In the genomic region with DNA sequence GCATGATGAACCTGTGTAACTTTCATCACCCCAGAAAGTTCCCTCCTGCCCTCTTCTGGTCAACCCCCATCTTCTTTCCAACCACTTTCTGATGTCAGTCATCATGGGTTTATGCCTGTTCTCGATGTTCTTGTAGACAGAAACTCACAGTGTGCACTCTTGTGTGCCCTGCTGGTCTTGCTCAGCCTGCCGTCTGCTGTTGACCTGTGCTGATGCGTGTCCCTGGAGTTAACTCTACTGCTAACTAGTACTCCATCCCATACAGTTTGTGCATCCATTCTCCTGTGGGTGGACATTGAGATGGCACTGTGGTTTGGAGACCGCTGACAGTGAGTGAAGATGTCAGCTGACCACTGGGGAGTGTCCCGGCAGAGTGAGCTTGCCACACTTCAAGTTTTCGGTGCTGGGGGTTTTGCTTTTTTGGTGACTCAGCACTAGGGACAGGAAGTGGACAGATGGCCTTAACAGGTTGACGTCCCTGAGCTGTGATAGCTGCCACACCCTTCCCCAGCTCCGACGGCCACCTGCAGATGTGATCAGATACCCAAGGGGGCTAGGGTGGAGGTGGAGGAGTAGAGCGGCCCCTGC, we compare ENCODE assay signal across 10 cellular contexts. TPM values are rescaled to one million over a fixed set of nuclear protein-coding genes. Genes with fewer than 3 reads are reported as not detected.
DNase-seq lines count a peak whose midpoint lies in the region; ATAC-seq and TF ChIP-seq lines count a peak whose summit lies in the region.
"Had no signal": no experiment of that assay in that cellular context is flagged by ENCODE, and none has a peak within 500 bp of the region (broad histone marks: within the 10 kb centered on the region; RNA-seq: fewer than 3 reads in every experiment).

No MANE protein-coding gene starts in this region.

- peak; percentile 26 for ATAC-seq in activated naive CD8-positive, alpha-beta T cell treated with anti-CD3 and anti-CD28 coated beads, Interleukin-2, amount 50 U/mL, for 24 hours
- ATAC-seq in HG02642 (IDR thresholded peaks at IDR 0.05; ENCODE audit: poor library complexity, unreplicated experiment) (peak; percentile 56), HG03571 (IDR thresholded peaks at IDR 0.05; ENCODE audit: unreplicated experiment) (peak; percentile 65), PC-3 (no peak)
- ATAC-seq: esophagus mucosa, left cardiac atrium had no signal

- H2AFZ ChIP-seq in PC-3 (ENCODE audit: low read length) = no peak overlapping the region

- no peak overlapping the region for H3K27ac ChIP-seq in esophagus muscularis mucosa (replicated peaks in 1 of 4)
- no peak overlapping the region for H3K27ac ChIP-seq in PC-3 (ENCODE audit: low read length)

- DNase-seq in activated naive CD8-positive, alpha-beta T cell treated with anti-CD3 and anti-CD28 coated beads, Interleukin-2, amount 50 U/mL, for 24 hours = no peak
- no peak for DNase-seq in activated naive CD8-positive, alpha-beta T cell treated with anti-CD3 and anti-CD28 coated beads for 36 hours
- DNase-seq in type B pancreatic cell (ENCODE audit: extremely low spot score, unreplicated experiment) (peak; percentile 44), esophagus muscularis mucosa (ENCODE audit: extremely low spot score) (no peak), PC-3 (no peak), Calu3 (no peak)
- DNase-seq: left cardiac atrium had no signal

- POLR2A ChIA-PET in PC-3 (lab: Charles Lee; ENCODE audit: unreplicated experiment) = no interaction called here

- H3F3A ChIP-seq in PC-3 (ENCODE audit: low read length, unreplicated experiment) = no peaks in the 10 kb centered on the region

- no peaks in the 10 kb centered on the region for H3K9me3 Mint-ChIP-seq in activated naive CD8-positive, alpha-beta T cell treated with anti-CD3 and anti-CD28 coated beads, Interleukin-2, amount 50 U/mL, for 24 hours
- no peaks in the 10 kb centered on the region for H3K9me3 Mint-ChIP-seq in activated naive CD8-positive, alpha-beta T cell treated with anti-CD3 and anti-CD28 coated beads for 36 hours
- no peaks in the 10 kb centered on the region for H3K9me3 Mint-ChIP-seq in type B pancreatic cell
- H3K9me3 Mint-ChIP-seq in Calu3 (ENCODE audit: low read depth, unreplicated experiment) = no peaks in the 10 kb centered on the region

- intact Hi-C loops in esophagus muscularis mucosa (cut with DNase I) (no loop called here), PC-3 (cut with micrococcal nuclease) (loop anchor here (10.0 kb wide), 1 partner anchor 365 kb away; no protein-coding TSS in a partner anchor), Calu3 (cut with micrococcal nuclease; ENCODE audit: unreplicated experiment) (loop anchor here (10.0 kb wide), 1 partner anchor 355 kb away; no protein-coding TSS in a partner anchor)

- H3K9me2 ChIP-seq in PC-3 (replicated peaks; ENCODE audit: low read length) = no peaks in the 10 kb centered on the region

- H3K9me3 ChIP-seq in esophagus muscularis mucosa = no peaks in the 10 kb centered on the region
- H3K9me3 ChIP-seq in PC-3 (ENCODE audit: low read length) = no peaks in the 10 kb centered on the region

- TF ChIP-seq EP300 in esophagus muscularis mucosa (IDR thresholded peaks at IDR 0.05) = no peak

- TF ChIP-seq POLR2A in esophagus muscularis mucosa (IDR thresholded peaks at IDR 0.05; ENCODE audit: low read depth) = no peak

- H3K27me3 ChIP-seq in esophagus muscularis mucosa (no peaks in the 10 kb centered on the region), PC-3 (ENCODE audit: low read length) (no peaks in the 10 kb centered on the region)

- H3K4me3 ChIP-seq in esophagus muscularis mucosa (no peak overlapping the region), PC-3 (ENCODE audit: low read length) (no peak overlapping the region)

- no peaks in the 10 kb centered on the region for H3K36me3 ChIP-seq in esophagus muscularis mucosa
- no peaks in the 10 kb centered on the region for H3K36me3 ChIP-seq in PC-3 (ENCODE audit: low read depth, low read length)

- H3K4me2 ChIP-seq in PC-3 (ENCODE audit: low read length) = no peak overlapping the region

- peaks cover 13% of the 10 kb centered on the region for H3K4me1 Mint-ChIP-seq in activated naive CD8-positive, alpha-beta T cell treated with anti-CD3 and anti-CD28 coated beads, Interleukin-2, amount 50 U/mL, for 24 hours
- H3K4me1 Mint-ChIP-seq in activated naive CD8-positive, alpha-beta T cell treated with anti-CD3 and anti-CD28 coated beads for 36 hours = peaks cover 10% of the 10 kb centered on the region
- peaks cover 19% of the 10 kb centered on the region for H3K4me1 Mint-ChIP-seq in type B pancreatic cell (ENCODE audit: unreplicated experiment)
- peaks cover 31% of the 10 kb centered on the region for H3K4me1 Mint-ChIP-seq in Calu3 (ENCODE audit: low read depth, unreplicated experiment)

- H3K79me2 ChIP-seq in PC-3 (ENCODE audit: low read length) = no peaks in the 10 kb centered on the region

- no peaks in the 10 kb centered on the region for H3K36me3 Mint-ChIP-seq in activated naive CD8-positive, alpha-beta T cell treated with anti-CD3 and anti-CD28 coated beads, Interleukin-2, amount 50 U/mL, for 24 hours (ENCODE audit: low read depth)
- no peaks in the 10 kb centered on the region for H3K36me3 Mint-ChIP-seq in activated naive CD8-positive, alpha-beta T cell treated with anti-CD3 and anti-CD28 coated beads for 36 hours
- peaks cover 3% of the 10 kb centered on the region for H3K36me3 Mint-ChIP-seq in type B pancreatic cell
- H3K36me3 Mint-ChIP-seq in Calu3 (ENCODE audit: insufficient read depth, unreplicated experiment) = peaks cover 5% of the 10 kb centered on the region

- H4K20me1 ChIP-seq in PC-3 (ENCODE audit: low read length) = no peaks in the 10 kb centered on the region

- BruUV-seq in PC-3 (replicated peaks; lab: Mats Ljungman, UMichigan) (no TSS peak), Calu3 (replicated peaks; lab: Mats Ljungman, UMichigan) (no TSS peak)

- TF ChIP-seq CTCF in type B pancreatic cell (conservative IDR thresholded peaks at IDR 0.05) = no peak
- TF ChIP-seq CTCF in esophagus muscularis mucosa (IDR thresholded peaks at IDR 0.05) = no peak
- TF ChIP-seq CTCF in PC-3 (conservative IDR thresholded peaks at IDR 0.05; ENCODE audit: low read depth, low read length) = no peak
- TF ChIP-seq CTCF in Calu3 (IDR thresholded peaks at IDR 0.05; ENCODE audit: unreplicated experiment) = no peak

- H3K9ac ChIP-seq in PC-3 (ENCODE audit: low read length) = no peak overlapping the region

- H3K4me1 ChIP-seq in esophagus muscularis mucosa (peaks cover 8 to 29% (median 25%) of the 10 kb centered on the region in 4 donors), PC-3 (ENCODE audit: insufficient read depth, low read length) (peaks cover 16% of the 10 kb centered on the region)

- 93% methylated on average over 10 of the region's 10 CpGs for WGBS in esophagus muscularis mucosa

- peak overlapping the region; percentile 41 for H3K27ac Mint-ChIP-seq in activated naive CD8-positive, alpha-beta T cell treated with anti-CD3 and anti-CD28 coated beads, Interleukin-2, amount 50 U/mL, for 24 hours
- H3K27ac Mint-ChIP-seq in activated naive CD8-positive, alpha-beta T cell treated with anti-CD3 and anti-CD28 coated beads for 36 hours = no peak overlapping the region
- no peak overlapping the region for H3K27ac Mint-ChIP-seq in type B pancreatic cell
- H3K27ac Mint-ChIP-seq in Calu3 (ENCODE audit: unreplicated experiment) = no peak overlapping the region

- peaks cover 12% of the 10 kb centered on the region for H3K27me3 Mint-ChIP-seq in activated naive CD8-positive, alpha-beta T cell treated with anti-CD3 and anti-CD28 coated beads, Interleukin-2, amount 50 U/mL, for 24 hours
- H3K27me3 Mint-ChIP-seq in activated naive CD8-positive, alpha-beta T cell treated with anti-CD3 and anti-CD28 coated beads for 36 hours = peaks cover 7% of the 10 kb centered on the region
- H3K27me3 Mint-ChIP-seq in type B pancreatic cell (no peaks in the 10 kb centered on the region), Calu3 (ENCODE audit: unreplicated experiment) (no peaks in the 10 kb centered on the region)

- CTCF ChIA-PET in PC-3 (lab: Charles Lee) = no interaction called here
- CTCF ChIA-PET in Calu3 (lab: Charles Lee) = no interaction called here

- no peak overlapping the region for H3K4me3 Mint-ChIP-seq in activated naive CD8-positive, alpha-beta T cell treated with anti-CD3 and anti-CD28 coated beads, Interleukin-2, amount 50 U/mL, for 24 hours
- H3K4me3 Mint-ChIP-seq in activated naive CD8-positive, alpha-beta T cell treated with anti-CD3 and anti-CD28 coated beads for 36 hours = no peak overlapping the region
- H3K4me3 Mint-ChIP-seq in type B pancreatic cell (no peak overlapping the region), Calu3 (ENCODE audit: low read depth, unreplicated experiment) (no peak overlapping the region)

RNA-seq across cellular contexts. Expression of a gene that starts 14.8 kb away (rescaled TPM):
- 1 to 10 TPM; 1.2 to 1.5 TPM for total RNA-seq in activated naive CD8-positive, alpha-beta T cell treated with anti-CD3 and anti-CD28 coated beads for 36 hours
- total RNA-seq in type B pancreatic cell (ENCODE audit: low replicate concordance) = 14.6 and 24.1 TPM in 2 replicates
- 10 to 100 TPM; 22.0 to 26.1 (median 23.4) TPM for total RNA-seq in esophagus muscularis mucosa
- 2.6 and 3.1 TPM in 2 replicates for total RNA-seq in PC-3 (2014; rRNA removed)
- total RNA-seq in Calu3 (2022) = 11.9 and 12.4 TPM in 2 replicates
